11 cellular contexts compared by ENCODE assay signal in genomic region chr1:83641206-83641658, GRCh38.
A peak's percentile ranks its signal among the peaks of the same experiment; 100 is the strongest.
DNase-seq lines count a peak whose midpoint lies in the region; ATAC-seq and TF ChIP-seq lines count a peak whose summit lies in the region.
"Had no signal": no experiment of that assay in that cellular context is flagged by ENCODE, and none has a peak within 500 bp of the region (broad histone marks: within the 10 kb centered on the region; RNA-seq: fewer than 3 reads in every experiment).

No MANE protein-coding gene starts in this region.

- no peak overlapping the region for H3K27ac ChIP-seq in SK-N-SH (ENCODE audit: low read depth in 2 of 2, low read length in 1 of 2)
- H3K27ac ChIP-seq in naive thymus-derived CD4-positive, alpha-beta T cell (ENCODE audit: low read depth, low read length), result no peak overlapping the region

- H3K9me3 ChIP-seq in SK-N-SH, result no peaks in the 10 kb centered on the region
- no peaks in the 10 kb centered on the region for H3K9me3 ChIP-seq in naive thymus-derived CD4-positive, alpha-beta T cell (ENCODE audit: control insufficient read depth in 2 of 3, low read length in 3 of 3)

- H3K27me3 Mint-ChIP-seq in naive thymus-derived CD4-positive, alpha-beta T cell, result no peaks in the 10 kb centered on the region
- H3K27me3 Mint-ChIP-seq: activated naive CD8-positive, alpha-beta T cell; T-helper 17 cell had no signal

- peak; percentile 54 for ATAC-seq in sciatic nerve
- ATAC-seq in naive thymus-derived CD4-positive, alpha-beta T cell, result no peak
- ATAC-seq: T-helper 17 cell had no signal

- H3F3A ChIP-seq in SK-N-SH (replicated peaks; ENCODE audit: insufficient read depth), result no peaks in the 10 kb centered on the region

- no peaks in the 10 kb centered on the region for H3K4me1 ChIP-seq in SK-N-SH (ENCODE audit: control insufficient read depth in 1 of 2, insufficient read depth in 2 of 2, low read depth in 1 of 2, low read length in 1 of 2)
- no peaks in the 10 kb centered on the region for H3K4me1 ChIP-seq in naive thymus-derived CD4-positive, alpha-beta T cell (ENCODE audit: control insufficient read depth in 2 of 2, insufficient read depth in 2 of 2, low read length in 2 of 2)

- DNase-seq in ELR (ENCODE audit: low read depth) (peak; percentile 0), SK-N-SH (peak; percentile 3), globus pallidus (ENCODE audit: low spot score) (peak; percentile 4), sciatic nerve (ENCODE audit: low spot score) (no peak), lower leg skin (ENCODE audit: low spot score in 2 of 2) (no peak), OCI-M2 (lab: John Stamatoyannopoulos, UW; ENCODE audit: unreplicated experiment) (no peak), glomerular visceral epithelial cell (ENCODE audit: extremely low spot score) (no peak)
- no peak for DNase-seq in naive thymus-derived CD4-positive, alpha-beta T cell
- DNase-seq: NCI-H2029 treated with DMSO at 0.1 percent for 48 hours, T-helper 17 cell had no signal

- peak overlapping the region in 3 of 9 donors; percentile 3 to 17 (median 16) for H3K27ac Mint-ChIP-seq in naive thymus-derived CD4-positive, alpha-beta T cell
- H3K27ac Mint-ChIP-seq: activated naive CD8-positive, alpha-beta T cell; T-helper 17 cell had no signal

- no peaks in the 10 kb centered on the region for H4K20me1 ChIP-seq in SK-N-SH (ENCODE audit: insufficient read depth)

- no peak for TF ChIP-seq POLR2A in lower leg skin (IDR thresholded peaks at IDR 0.05)

- H3K36me3 Mint-ChIP-seq in naive thymus-derived CD4-positive, alpha-beta T cell, result peaks cover 0 to 7% (median 0%) of the 10 kb centered on the region in 5 donors

- POLR2A ChIA-PET in SK-N-SH (lab: Yijun Ruan, JAX), result no interaction called here
- POLR2A ChIA-PET in naive thymus-derived CD4-positive, alpha-beta T cell (lab: Charles Lee), result no interaction called here

- H3K79me2 ChIP-seq in SK-N-SH (ENCODE audit: insufficient read depth), result no peaks in the 10 kb centered on the region

- H3K27me3 ChIP-seq in SK-N-SH (ENCODE audit: insufficient read depth), result no peaks in the 10 kb centered on the region
- H3K27me3 ChIP-seq in naive thymus-derived CD4-positive, alpha-beta T cell (ENCODE audit: control insufficient read depth in 2 of 2, insufficient read depth in 2 of 2, low read length in 2 of 2), result no peaks in the 10 kb centered on the region

- intact Hi-C loops in sciatic nerve (cut with DNase I), result no loop called here
- intact Hi-C loops in naive thymus-derived CD4-positive, alpha-beta T cell (cut with micrococcal nuclease), result no loop called here
- intact Hi-C loops in lower leg skin (cut with DNase I; ENCODE audit: low total_unique reads), result no loop called here

- H3K9ac ChIP-seq in SK-N-SH, result no peak overlapping the region

- H3K4me3 Mint-ChIP-seq in naive thymus-derived CD4-positive, alpha-beta T cell, result peak overlapping the region in 4 of 10 donors; percentile 10 to 77 (median 33)
- H3K4me3 Mint-ChIP-seq: activated naive CD8-positive, alpha-beta T cell; T-helper 17 cell had no signal

- no peak for TF ChIP-seq RAD21 in SK-N-SH (IDR thresholded peaks at IDR 0.05; ENCODE audit: low read length)

- peaks cover 0 to 16% (median 4%) of the 10 kb centered on the region in 7 donors for H3K4me1 Mint-ChIP-seq in naive thymus-derived CD4-positive, alpha-beta T cell
- H3K4me1 Mint-ChIP-seq: T-helper 17 cell had no signal

- no peak overlapping the region for H2AFZ ChIP-seq in SK-N-SH (ENCODE audit: low read depth)

- no peaks in the 10 kb centered on the region for H3K9me2 ChIP-seq in SK-N-SH

- WGBS in SK-N-SH (ENCODE audit: low lambda C conversion rate), result 32% methylated on average over 5 of the region's 5 CpGs
- 9 to 17% methylated on average over 5 of the region's 5 CpGs for WGBS in lower leg skin, 2 donors

- no peaks in the 10 kb centered on the region for H3K36me3 ChIP-seq in SK-N-SH (replicated peaks in 1 of 2; ENCODE audit: control insufficient read depth in 1 of 2, insufficient read depth in 2 of 2, low read length in 1 of 2)
- H3K36me3 ChIP-seq in naive thymus-derived CD4-positive, alpha-beta T cell (ENCODE audit: control insufficient read depth in 2 of 3, insufficient read depth in 3 of 3, low read length in 3 of 3), result no peaks in the 10 kb centered on the region

- peaks cover 0 to 7% (median 0%) of the 10 kb centered on the region in 11 donors for H3K9me3 Mint-ChIP-seq in naive thymus-derived CD4-positive, alpha-beta T cell

- no peak overlapping the region for H3K4me2 ChIP-seq in SK-N-SH

- no peak for TF ChIP-seq EP300 in SK-N-SH (IDR thresholded peaks at IDR 0.05; ENCODE audit: borderline replicate concordance in 1 of 2, low read depth in 1 of 2, low read length in 1 of 2)

- H3K4me3 ChIP-seq in SK-N-SH (ENCODE audit: low read depth in 2 of 2, low read length in 1 of 2) (no peak overlapping the region), lower leg skin (ENCODE audit: low read depth, poor library complexity, severe bottlenecking) (no peak overlapping the region)
- no peak overlapping the region for H3K4me3 ChIP-seq in naive thymus-derived CD4-positive, alpha-beta T cell (ENCODE audit: low read length)

- TF ChIP-seq CTCF in SK-N-SH (IDR thresholded peaks at IDR 0.05) (no peak), lower leg skin (IDR thresholded peaks at IDR 0.05) (no peak)

- CTCF ChIA-PET in SK-N-SH (lab: Yijun Ruan, JAX), result interaction anchor here (0.8 kb wide), 1 partner anchor 76 kb away, joined by 3 read pairs; no protein-coding TSS in a partner anchor
- CTCF ChIA-PET in naive thymus-derived CD4-positive, alpha-beta T cell (lab: Charles Lee), result interaction anchor here (0.7 kb wide), 1 partner anchor 277 kb away, joined by 3 read pairs; no protein-coding TSS in a partner anchor

TF ChIP-seq in SK-N-SH, 30 proteins besides CTCF, POLR2A, EP300 and RAD21:
- TF ChIP-seq USF1 (IDR thresholded peaks at IDR 0.05; ENCODE audit: borderline replicate concordance, low read depth), result no peak
- no peak for TF ChIP-seq GATA2 (CRISPR knock-in tag; IDR thresholded peaks at IDR 0.05)
- no peak for TF ChIP-seq JUND (IDR thresholded peaks at IDR 0.05)
- no peak for TF ChIP-seq MEF2A (IDR thresholded peaks at IDR 0.05; ENCODE audit: borderline replicate concordance, low read depth)
- no peak for TF ChIP-seq POLR2AphosphoS5 (IDR thresholded peaks at IDR 0.05; ENCODE audit: low read depth, low read length)
- no peak for TF ChIP-seq ZBTB33 (IDR thresholded peaks at IDR 0.05; ENCODE audit: borderline replicate concordance, low read depth)
- no peak for TF ChIP-seq NFIC (IDR thresholded peaks at IDR 0.05; ENCODE audit: borderline replicate concordance)
- TF ChIP-seq FOXM1 (IDR thresholded peaks at IDR 0.05; ENCODE audit: low read depth), result no peak
- TF ChIP-seq MAX (IDR thresholded peaks at IDR 0.05; ENCODE audit: low read depth), result no peak
- TF ChIP-seq CHD2 (IDR thresholded peaks at IDR 0.05; ENCODE audit: low read length, partially characterized antibody), result no peak
- TF ChIP-seq FOSL2 (IDR thresholded peaks at IDR 0.05; ENCODE audit: borderline replicate concordance, low read depth), result no peak

Comparison
In these comparisons a context has a peak if more than half of its experiments do, and no peak if none do; other contexts are left out.
1. DNase-seq: peak in ELR (single experiment), SK-N-SH (single experiment) and globus pallidus (single experiment); none in sciatic nerve (single experiment), naive thymus-derived CD4-positive, alpha-beta T cell (0 of 9), lower leg skin (0 of 2), OCI-M2 (single experiment) and glomerular visceral epithelial cell (single experiment).